ENCODE assay signal across 1 cellular context in the genomic region with DNA sequence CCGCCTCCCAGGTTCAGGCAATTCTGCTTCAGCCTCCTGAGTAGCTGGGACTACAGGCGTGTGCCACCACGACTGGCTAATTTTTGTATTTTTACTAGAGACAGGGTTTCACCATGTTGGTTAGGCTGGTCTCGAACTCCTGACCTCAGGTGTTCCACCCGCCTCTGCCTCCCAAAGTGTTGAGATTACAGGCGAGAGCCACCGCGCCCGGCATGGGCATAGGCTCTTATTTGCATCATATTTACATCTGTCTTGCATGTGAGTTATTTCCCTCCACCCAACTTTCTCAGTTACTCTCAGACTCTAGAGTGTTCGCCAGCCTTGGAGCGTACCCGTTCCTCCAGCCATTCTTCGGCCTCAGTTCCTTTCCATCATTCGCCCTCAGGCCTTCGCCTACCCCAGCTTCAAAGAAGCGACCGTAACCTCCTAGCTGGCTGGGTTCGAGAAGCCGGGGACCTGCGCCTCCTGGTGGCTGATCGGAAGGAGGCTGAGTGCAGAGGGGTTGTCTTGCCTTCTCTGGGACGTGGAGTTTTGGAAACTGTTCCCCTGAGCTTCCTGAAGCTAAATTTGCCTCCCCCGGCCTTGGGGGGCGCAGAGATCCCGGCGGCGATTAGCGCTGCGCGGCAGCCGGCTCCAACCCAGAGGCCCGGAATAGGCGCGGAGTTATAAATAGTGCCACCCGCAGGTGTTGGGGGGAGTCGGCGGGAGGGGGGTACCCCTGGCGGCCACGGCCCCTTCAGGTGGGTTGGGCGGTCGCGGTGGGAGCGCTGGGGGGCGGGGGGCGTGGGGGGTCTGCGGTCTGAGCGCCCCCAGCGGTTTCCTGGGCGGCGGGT.
TF ChIP-seq lines count a peak whose summit lies in the region.

No MANE protein-coding gene starts in this region.

TF ChIP-seq in GM12878, 131 proteins besides CTCF, POLR2A, EP300 and RAD21 (continued from another document):
- TF ChIP-seq, protein P1, sequence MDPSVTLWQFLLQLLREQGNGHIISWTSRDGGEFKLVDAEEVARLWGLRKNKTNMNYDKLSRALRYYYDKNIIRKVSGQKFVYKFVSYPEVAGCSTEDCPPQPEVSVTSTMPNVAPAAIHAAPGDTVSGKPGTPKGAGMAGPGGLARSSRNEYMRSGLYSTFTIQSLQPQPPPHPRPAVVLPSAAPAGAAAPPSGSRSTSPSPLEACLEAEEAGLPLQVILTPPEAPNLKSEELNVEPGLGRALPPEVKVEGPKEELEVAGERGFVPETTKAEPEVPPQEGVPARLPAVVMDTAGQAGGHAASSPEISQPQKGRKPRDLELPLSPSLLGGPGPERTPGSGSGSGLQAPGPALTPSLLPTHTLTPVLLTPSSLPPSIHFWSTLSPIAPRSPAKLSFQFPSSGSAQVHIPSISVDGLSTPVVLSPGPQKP (IDR thresholded peaks at IDR 0.05; ENCODE audit: low read depth, low read length): no peak
- TF ChIP-seq RAD51 (IDR thresholded peaks at IDR 0.05): no peak
- peak; percentile 74 for TF ChIP-seq SMC3 (IDR thresholded peaks at IDR 0.05; ENCODE audit: borderline replicate concordance, low read length)
- no peak for TF ChIP-seq CHD4 (IDR thresholded peaks at IDR 0.05)
- TF ChIP-seq, protein P2, sequence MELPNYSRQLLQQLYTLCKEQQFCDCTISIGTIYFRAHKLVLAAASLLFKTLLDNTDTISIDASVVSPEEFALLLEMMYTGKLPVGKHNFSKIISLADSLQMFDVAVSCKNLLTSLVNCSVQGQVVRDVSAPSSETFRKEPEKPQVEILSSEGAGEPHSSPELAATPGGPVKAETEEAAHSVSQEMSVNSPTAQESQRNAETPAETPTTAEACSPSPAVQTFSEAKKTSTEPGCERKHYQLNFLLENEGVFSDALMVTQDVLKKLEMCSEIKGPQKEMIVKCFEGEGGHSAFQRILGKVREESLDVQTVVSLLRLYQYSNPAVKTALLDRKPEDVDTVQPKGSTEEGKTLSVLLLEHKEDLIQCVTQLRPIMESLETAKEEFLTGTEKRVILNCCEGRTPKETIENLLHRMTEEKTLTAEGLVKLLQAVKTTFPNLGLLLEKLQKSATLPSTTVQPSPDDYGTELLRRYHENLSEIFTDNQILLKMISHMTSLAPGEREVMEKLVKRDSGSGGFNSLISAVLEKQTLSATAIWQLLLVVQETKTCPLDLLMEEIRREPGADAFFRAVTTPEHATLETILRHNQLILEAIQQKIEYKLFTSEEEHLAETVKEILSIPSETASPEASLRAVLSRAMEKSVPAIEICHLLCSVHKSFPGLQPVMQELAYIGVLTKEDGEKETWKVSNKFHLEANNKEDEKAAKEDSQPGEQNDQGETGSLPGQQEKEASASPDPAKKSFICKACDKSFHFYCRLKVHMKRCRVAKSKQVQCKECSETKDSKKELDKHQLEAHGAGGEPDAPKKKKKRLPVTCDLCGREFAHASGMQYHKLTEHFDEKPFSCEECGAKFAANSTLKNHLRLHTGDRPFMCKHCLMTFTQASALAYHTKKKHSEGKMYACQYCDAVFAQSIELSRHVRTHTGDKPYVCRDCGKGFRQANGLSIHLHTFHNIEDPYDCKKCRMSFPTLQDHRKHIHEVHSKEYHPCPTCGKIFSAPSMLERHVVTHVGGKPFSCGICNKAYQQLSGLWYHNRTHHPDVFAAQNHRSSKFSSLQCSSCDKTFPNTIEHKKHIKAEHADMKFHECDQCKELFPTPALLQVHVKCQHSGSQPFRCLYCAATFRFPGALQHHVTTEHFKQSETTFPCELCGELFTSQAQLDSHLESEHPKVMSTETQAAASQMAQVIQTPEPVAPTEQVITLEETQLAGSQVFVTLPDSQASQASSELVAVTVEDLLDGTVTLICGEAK (IDR thresholded peaks at IDR 0.05; ENCODE audit: borderline replicate concordance): peak; percentile 47; the same call in 1 of the 2 replicates
- no peak for TF ChIP-seq FOXK2 (IDR thresholded peaks at IDR 0.05)
- TF ChIP-seq TBL1XR1 (IDR thresholded peaks at IDR 0.05; ENCODE audit: low read depth, low read length): no peak
- TF ChIP-seq BCL11A (IDR thresholded peaks at IDR 0.05; ENCODE audit: low read depth, low read length): no peak
- TF ChIP-seq, protein P3, sequence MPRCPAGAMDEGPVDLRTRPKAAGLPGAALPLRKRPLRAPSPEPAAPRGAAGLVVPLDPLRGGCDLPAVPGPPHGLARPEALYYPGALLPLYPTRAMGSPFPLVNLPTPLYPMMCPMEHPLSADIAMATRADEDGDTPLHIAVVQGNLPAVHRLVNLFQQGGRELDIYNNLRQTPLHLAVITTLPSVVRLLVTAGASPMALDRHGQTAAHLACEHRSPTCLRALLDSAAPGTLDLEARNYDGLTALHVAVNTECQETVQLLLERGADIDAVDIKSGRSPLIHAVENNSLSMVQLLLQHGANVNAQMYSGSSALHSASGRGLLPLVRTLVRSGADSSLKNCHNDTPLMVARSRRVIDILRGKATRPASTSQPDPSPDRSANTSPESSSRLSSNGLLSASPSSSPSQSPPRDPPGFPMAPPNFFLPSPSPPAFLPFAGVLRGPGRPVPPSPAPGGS (IDR thresholded peaks at IDR 0.05; ENCODE audit: borderline replicate concordance, insufficient read depth, low read depth, low read length, poor library complexity, severe bottlenecking): no peak
- peak; percentile 62; the same call in 1 of the 2 replicates for TF ChIP-seq EED (IDR thresholded peaks at IDR 0.05; ENCODE audit: low read depth)
- TF ChIP-seq NFXL1 (IDR thresholded peaks at IDR 0.05; ENCODE audit: borderline replicate concordance): no peak
- no peak; the same call in 1 of the 2 replicates for TF ChIP-seq JUNB (IDR thresholded peaks at IDR 0.05)
- TF ChIP-seq JUND (IDR thresholded peaks at IDR 0.05; ENCODE audit: low read depth, low read length): no peak
- no peak for TF ChIP-seq NR2C2 (IDR thresholded peaks at IDR 0.05; ENCODE audit: borderline replicate concordance, control insufficient read depth, insufficient read length, low read depth)
- peak; percentile 33; the same call in 1 of the 2 replicates for TF ChIP-seq CHD2 (IDR thresholded peaks at IDR 0.05; ENCODE audit: borderline replicate concordance, low read depth, low read length)
- TF ChIP-seq TCF3 (IDR thresholded peaks at IDR 0.05; ENCODE audit: borderline replicate concordance, insufficient read depth, low read depth, low read length): no peak; the same call in 1 of the 2 replicates
- TF ChIP-seq MEF2B (IDR thresholded peaks at IDR 0.05; ENCODE audit: partially characterized antibody, poor library complexity, severe bottlenecking): peak; percentile 54
- no peak for TF ChIP-seq SPI1 (IDR thresholded peaks at IDR 0.05; ENCODE audit: borderline replicate concordance, insufficient read depth, low read depth, low read length)
- TF ChIP-seq ESRRA (IDR thresholded peaks at IDR 0.05; ENCODE audit: low read length): no peak
- peak; percentile 37; the same call in 1 of the 2 replicates for TF ChIP-seq MTA2 (IDR thresholded peaks at IDR 0.05; ENCODE audit: low read depth)
- TF ChIP-seq, protein P4, sequence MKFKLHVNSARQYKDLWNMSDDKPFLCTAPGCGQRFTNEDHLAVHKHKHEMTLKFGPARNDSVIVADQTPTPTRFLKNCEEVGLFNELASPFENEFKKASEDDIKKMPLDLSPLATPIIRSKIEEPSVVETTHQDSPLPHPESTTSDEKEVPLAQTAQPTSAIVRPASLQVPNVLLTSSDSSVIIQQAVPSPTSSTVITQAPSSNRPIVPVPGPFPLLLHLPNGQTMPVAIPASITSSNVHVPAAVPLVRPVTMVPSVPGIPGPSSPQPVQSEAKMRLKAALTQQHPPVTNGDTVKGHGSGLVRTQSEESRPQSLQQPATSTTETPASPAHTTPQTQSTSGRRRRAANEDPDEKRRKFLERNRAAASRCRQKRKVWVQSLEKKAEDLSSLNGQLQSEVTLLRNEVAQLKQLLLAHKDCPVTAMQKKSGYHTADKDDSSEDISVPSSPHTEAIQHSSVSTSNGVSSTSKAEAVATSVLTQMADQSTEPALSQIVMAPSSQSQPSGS (IDR thresholded peaks at IDR 0.05; ENCODE audit: low read length): no peak
- 0 out of 2 replicates have a peak, but pooled peaks have one; percentile 8 for TF ChIP-seq DPF2 (IDR thresholded peaks at IDR 0.05)
- 0 out of 2 replicates have a peak, but pooled peaks have one; percentile 7 for TF ChIP-seq TCF12 (IDR thresholded peaks at IDR 0.05; ENCODE audit: low read depth, low read length)
- no peak for TF ChIP-seq BMI1 (IDR thresholded peaks at IDR 0.05; ENCODE audit: borderline replicate concordance)
- no peak for TF ChIP-seq NR2C1 (IDR thresholded peaks at IDR 0.05)
- TF ChIP-seq MYB (IDR thresholded peaks at IDR 0.05; ENCODE audit: borderline replicate concordance, low read depth, low read length): no peak
- TF ChIP-seq NFIC (IDR thresholded peaks at IDR 0.05; ENCODE audit: low read depth, low read length): no peak
- no peak for TF ChIP-seq YBX1 (IDR thresholded peaks at IDR 0.05)
- no peak for TF ChIP-seq SUZ12 (IDR thresholded peaks at IDR 0.05; ENCODE audit: unreplicated experiment)
- no peak for TF ChIP-seq SREBF2 (IDR thresholded peaks at IDR 0.05; ENCODE audit: low read length)
- TF ChIP-seq GATAD2B (conservative IDR thresholded peaks at IDR 0.05; ENCODE audit: low read depth): peak; percentile 45; the same call in 1 of the 2 replicates
- TF ChIP-seq POLR2AphosphoS2 (IDR thresholded peaks at IDR 0.05; ENCODE audit: low read depth, low read length): no peak
TF ChIP-seq in GM12878: peak in this region for 37.
